ENCODE assay signal across 20 cellular contexts in the genomic region with DNA sequence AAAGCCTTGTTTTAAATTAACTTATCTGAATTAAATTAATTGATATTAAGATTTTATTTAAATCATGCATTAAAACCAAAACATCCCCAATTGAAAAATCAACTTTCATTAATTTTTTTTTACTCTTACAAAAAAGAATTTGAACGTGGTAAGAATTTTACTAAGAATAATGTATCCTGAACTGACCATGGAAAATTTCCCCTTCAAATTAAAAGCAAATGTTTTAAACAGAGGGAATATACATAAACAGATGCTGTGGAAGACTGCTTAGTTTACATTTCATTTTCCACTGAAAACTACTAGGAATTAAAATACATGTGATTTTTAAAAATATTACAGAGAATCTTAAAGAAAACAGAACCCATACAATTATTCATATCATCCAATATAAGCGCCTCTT. TPM values are rescaled to one million over a fixed set of nuclear protein-coding genes. Genes with fewer than 3 reads are reported as not detected.
DNase-seq lines count a peak whose midpoint lies in the region; ATAC-seq, FAIRE-seq and TF ChIP-seq lines count a peak whose summit lies in the region.
"Had no signal": no experiment of that assay in that cellular context is flagged by ENCODE, and none has a peak within 500 bp of the region (broad histone marks: within the 10 kb centered on the region; RNA-seq: fewer than 3 reads in every experiment).

No MANE protein-coding gene starts in this region.

- no peaks in the 10 kb centered on the region for H4K20me1 ChIP-seq in neural cell (ENCODE audit: insufficient read depth)

- H3K27ac ChIP-seq in A549 (no peak overlapping the region), esophagus muscularis mucosa (replicated peaks in 1 of 4) (peak overlapping the region; percentile 50 to 91 (median 90)), neural cell (ENCODE audit: low read length) (no peak overlapping the region)
- H3K27ac ChIP-seq: parathyroid adenoma had no signal

- H3K4me2 ChIP-seq in A549 (peak overlapping the region; percentile 96; the same call in 2 of the 3 replicates), neural cell (ENCODE audit: low read length) (peak overlapping the region; percentile 79)

- intact Hi-C loops in esophagus muscularis mucosa (cut with DNase I) = loop anchor here (10.0 kb wide), 2 partner anchors 118 to 152 kb away; no protein-coding TSS in a partner anchor

- TF ChIP-seq RAD21 in A549 (conservative IDR thresholded peaks at IDR 0.05 in 1 of 2, IDR thresholded peaks at IDR 0.05 in 1 of 2) = no peak
- TF ChIP-seq RAD21 in neural cell (conservative IDR thresholded peaks at IDR 0.05) = no peak

- POLR2A ChIA-PET in A549 (lab: Yijun Ruan, JAX) = interaction anchor here (2.1 kb wide), 1 partner anchor 72 kb away, joined by 10 read pairs; no protein-coding TSS in a partner anchor

- H3K79me2 ChIP-seq in neural cell (replicated peaks; ENCODE audit: insufficient read depth, low read length) = peaks cover 64% of the 10 kb centered on the region

- H2AFZ ChIP-seq in neural cell (ENCODE audit: low read depth, low read length) = no peak overlapping the region

- TF ChIP-seq EP300 in A549 (IDR thresholded peaks at IDR 0.05) (no peak), esophagus muscularis mucosa (IDR thresholded peaks at IDR 0.05) (no peak), neural cell (conservative IDR thresholded peaks at IDR 0.05; ENCODE audit: poor library complexity, severe bottlenecking) (no peak)

- CTCF ChIA-PET in A549 (lab: Yijun Ruan, JAX) = interaction anchor here (0.6 to 10.8 kb wide), 23 partner anchors 10 to 256 kb away, joined by 3 to 167 read pairs (median 4); no protein-coding TSS in a partner anchor

- H3K4me3 ChIP-seq in A549 (no peak overlapping the region), NB4 (ENCODE audit: low read depth, low read length) (peak overlapping the region; percentile 64), esophagus muscularis mucosa (no peak overlapping the region), neural cell (ENCODE audit: low read length) (peak overlapping the region; percentile 97)

- 87% methylated on average over 2 of the region's 2 CpGs for WGBS in A549 (ENCODE audit: missing lambda C conversion rate)
- 52% methylated on average over 2 of the region's 2 CpGs for WGBS in esophagus muscularis mucosa

- H3K9ac ChIP-seq in neural cell (ENCODE audit: low read length) = no peak overlapping the region
- H3K9ac ChIP-seq: parathyroid adenoma had no signal

- no peaks in the 10 kb centered on the region for H3K9me2 ChIP-seq in neural cell (ENCODE audit: insufficient read depth, low read length)

- no peaks in the 10 kb centered on the region for H3F3A ChIP-seq in neural cell (ENCODE audit: insufficient read depth, low read length, poor library complexity, severe bottlenecking)

- peaks cover 44% of the 10 kb centered on the region for H3K4me1 ChIP-seq in A549
- H3K4me1 ChIP-seq in esophagus muscularis mucosa = peaks cover 10 to 43% (median 39%) of the 10 kb centered on the region in 4 donors
- H3K4me1 ChIP-seq: parathyroid adenoma had no signal

- H3K9me3 ChIP-seq in A549 (no peaks in the 10 kb centered on the region), esophagus muscularis mucosa (no peaks in the 10 kb centered on the region), neural cell (ENCODE audit: low read length) (no peaks in the 10 kb centered on the region)
- H3K9me3 ChIP-seq: lower lobe of right lung had no signal

- TF ChIP-seq CTCF in A549 (IDR thresholded peaks at IDR 0.05) (no peak), NB4 (IDR thresholded peaks at IDR 0.05; ENCODE audit: low read depth, low read length) (no peak), esophagus muscularis mucosa (IDR thresholded peaks at IDR 0.05) (no peak), neural cell (IDR thresholded peaks at IDR 0.05; ENCODE audit: poor library complexity, severe bottlenecking) (no peak)

- no peaks in the 10 kb centered on the region for H3K27me3 ChIP-seq in esophagus muscularis mucosa
- no peaks in the 10 kb centered on the region for H3K27me3 ChIP-seq in neural cell (ENCODE audit: insufficient read depth, low read depth, low read length)

- H3K36me3 ChIP-seq in esophagus muscularis mucosa (no peaks in the 10 kb centered on the region), neural cell (ENCODE audit: insufficient read depth, low read length) (peaks cover 6% of the 10 kb centered on the region)
- H3K36me3 ChIP-seq: lower lobe of right lung had no signal

- DNase-seq in A549 (ENCODE audit: low read depth in 1 of 2, low spot score in 1 of 2) = no peak
- DNase-seq in NB4 (ENCODE audit: low read depth) = no peak
- no peak for DNase-seq in esophagus muscularis mucosa (ENCODE audit: extremely low spot score)
- DNase-seq in NCI-H1694 (lab: John Stamatoyannopoulos, UW) = no peak
- no peak for DNase-seq in stimulated activated CD4-positive, alpha-beta T cell treated with anti-CD3 and anti-CD28 coated beads, Interleukin-4, amount 100 ng/mL, for 1 hour
- DNase-seq: activated naive CD8-positive, alpha-beta T cell treated with anti-CD3 and anti-CD28 coated beads, Interleukin-2, amount 10 ng/mL, durations not matched to agents 7 days and 5 days; CD4-positive, CD25-positive, alpha-beta regulatory T cell; cortex of kidney; DMS153; immature natural killer cell; lower lobe of right lung; naive B cell; NCI-H187; NK-92 treated with Interleukin-12 subunit alpha and Interleukin-12 subunit beta, amount 100 ng/mL, for 24 hours; stimulated activated CD4-positive, alpha-beta T cell treated with anti-CD3 and anti-CD28 coated beads, Interleukin-4, amount 100 ng/mL, for 24 hours; T-helper 1 cell had no signal

- no peak for FAIRE-seq in A549 (lab: Jason Lieb, UNC)

- no peak for TF ChIP-seq POLR2A in A549 (IDR thresholded peaks at IDR 0.05; ENCODE audit: low read length)
- TF ChIP-seq POLR2A in NB4 (IDR thresholded peaks at IDR 0.05; ENCODE audit: extremely low read depth, insufficient read length) = no peak
- TF ChIP-seq POLR2A in esophagus muscularis mucosa (IDR thresholded peaks at IDR 0.05; ENCODE audit: low read depth) = no peak

- ATAC-seq in A549 (no peak), HG02623 (IDR thresholded peaks at IDR 0.05; ENCODE audit: unreplicated experiment) (no peak), HG03378 (IDR thresholded peaks at IDR 0.05; ENCODE audit: unreplicated experiment) (no peak)

TF ChIP-seq in A549, 52 proteins besides CTCF, POLR2A, EP300 and RAD21:
- TF ChIP-seq, protein P1, sequence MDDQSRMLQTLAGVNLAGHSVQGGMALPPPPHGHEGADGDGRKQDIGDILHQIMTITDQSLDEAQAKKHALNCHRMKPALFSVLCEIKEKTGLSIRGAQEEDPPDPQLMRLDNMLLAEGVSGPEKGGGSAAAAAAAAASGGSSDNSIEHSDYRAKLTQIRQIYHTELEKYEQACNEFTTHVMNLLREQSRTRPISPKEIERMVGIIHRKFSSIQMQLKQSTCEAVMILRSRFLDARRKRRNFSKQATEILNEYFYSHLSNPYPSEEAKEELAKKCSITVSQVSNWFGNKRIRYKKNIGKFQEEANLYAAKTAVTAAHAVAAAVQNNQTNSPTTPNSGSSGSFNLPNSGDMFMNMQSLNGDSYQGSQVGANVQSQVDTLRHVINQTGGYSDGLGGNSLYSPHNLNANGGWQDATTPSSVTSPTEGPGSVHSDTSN (IDR thresholded peaks at IDR 0.05) = no peak
- no peak for TF ChIP-seq FOSB (CRISPR knock-in tag; IDR thresholded peaks at IDR 0.05)
- no peak for TF ChIP-seq NR3C1 (IDR thresholded peaks at IDR 0.05)

TF ChIP-seq in neural cell, 6 proteins besides CTCF, POLR2A, EP300 and RAD21:
- TF ChIP-seq EZH2 (IDR thresholded peaks at IDR 0.05; ENCODE audit: borderline replicate concordance, insufficient read depth, low read length, poor library complexity, severe bottlenecking) = no peak
- no peak for TF ChIP-seq TAF1 (IDR thresholded peaks at IDR 0.05; ENCODE audit: low read depth)
- no peak for TF ChIP-seq SMC3 (conservative IDR thresholded peaks at IDR 0.05; ENCODE audit: poor library complexity)
- TF ChIP-seq, protein P2, sequence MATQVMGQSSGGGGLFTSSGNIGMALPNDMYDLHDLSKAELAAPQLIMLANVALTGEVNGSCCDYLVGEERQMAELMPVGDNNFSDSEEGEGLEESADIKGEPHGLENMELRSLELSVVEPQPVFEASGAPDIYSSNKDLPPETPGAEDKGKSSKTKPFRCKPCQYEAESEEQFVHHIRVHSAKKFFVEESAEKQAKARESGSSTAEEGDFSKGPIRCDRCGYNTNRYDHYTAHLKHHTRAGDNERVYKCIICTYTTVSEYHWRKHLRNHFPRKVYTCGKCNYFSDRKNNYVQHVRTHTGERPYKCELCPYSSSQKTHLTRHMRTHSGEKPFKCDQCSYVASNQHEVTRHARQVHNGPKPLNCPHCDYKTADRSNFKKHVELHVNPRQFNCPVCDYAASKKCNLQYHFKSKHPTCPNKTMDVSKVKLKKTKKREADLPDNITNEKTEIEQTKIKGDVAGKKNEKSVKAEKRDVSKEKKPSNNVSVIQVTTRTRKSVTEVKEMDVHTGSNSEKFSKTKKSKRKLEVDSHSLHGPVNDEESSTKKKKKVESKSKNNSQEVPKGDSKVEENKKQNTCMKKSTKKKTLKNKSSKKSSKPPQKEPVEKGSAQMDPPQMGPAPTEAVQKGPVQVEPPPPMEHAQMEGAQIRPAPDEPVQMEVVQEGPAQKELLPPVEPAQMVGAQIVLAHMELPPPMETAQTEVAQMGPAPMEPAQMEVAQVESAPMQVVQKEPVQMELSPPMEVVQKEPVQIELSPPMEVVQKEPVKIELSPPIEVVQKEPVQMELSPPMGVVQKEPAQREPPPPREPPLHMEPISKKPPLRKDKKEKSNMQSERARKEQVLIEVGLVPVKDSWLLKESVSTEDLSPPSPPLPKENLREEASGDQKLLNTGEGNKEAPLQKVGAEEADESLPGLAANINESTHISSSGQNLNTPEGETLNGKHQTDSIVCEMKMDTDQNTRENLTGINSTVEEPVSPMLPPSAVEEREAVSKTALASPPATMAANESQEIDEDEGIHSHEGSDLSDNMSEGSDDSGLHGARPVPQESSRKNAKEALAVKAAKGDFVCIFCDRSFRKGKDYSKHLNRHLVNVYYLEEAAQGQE (IDR thresholded peaks at IDR 0.05; ENCODE audit: borderline replicate concordance) = no peak
- TF ChIP-seq POLR2AphosphoS5 (IDR thresholded peaks at IDR 0.05) = no peak
- no peak for TF ChIP-seq MXI1 (conservative IDR thresholded peaks at IDR 0.05; ENCODE audit: poor library complexity, severe bottlenecking)
TF ChIP-seq in neural cell: peak in this region for 0.

RNA-seq across cellular contexts. Expression of a gene that starts 2.3 kb away (rescaled TPM):
- polyA plus RNA-seq in A549 (2011; rRNA removed) (8.6 and 12.9 TPM in 2 replicates), A549 (2017; fragmentation: RNase III; extraction: RNeasy Plus Mini Kit Qiagen cat#74134 plus additional on column Dnase treatment) (8.2 to 9.4 TPM (median 8.8 TPM) in 3 replicates), neural cell (11.0 and 12.7 TPM in 2 replicates)
- polyA plus RNA-seq in A549 (2012; cell fraction: cytosol; rRNA removed) = 2.8 and 3.6 TPM in 2 replicates
- polyA plus RNA-seq in A549 (2012; cell fraction: nucleus; rRNA removed) = 2.0 and 3.6 TPM in 2 replicates
- polyA minus RNA-seq in A549 (2011; rRNA and poly(A)+ RNA removed) = 9.1 and 9.9 TPM in 2 replicates
- 10 to 100 TPM in 3 of 4 donors, 1 to 10 TPM in 1; 10.0 to 26.8 (median 18.0) TPM for total RNA-seq in esophagus muscularis mucosa
- polyA minus RNA-seq in neural cell = 37.7 and 53.9 TPM in 2 replicates

Comparison
In these comparisons a context has a peak if more than half of its experiments do, and no peak if none do; other contexts are left out.
1. H3K27ac ChIP-seq: peak in esophagus muscularis mucosa (4 of 4); none in A549 (0 of 2) and neural cell (single experiment).
2. H3K4me3 ChIP-seq: peak in NB4 (single experiment) and neural cell (single experiment); none in A549 (single experiment) and esophagus muscularis mucosa (0 of 4).